In genomic region chr1:28893403-28894102, GRCh38 we compare ENCODE assay signal across 11 cellular contexts. TPM values are rescaled to one million over a fixed set of nuclear protein-coding genes. Genes with fewer than 3 reads are reported as not detected.
DNase-seq lines count a peak whose midpoint lies in the region; TF ChIP-seq lines count a peak whose summit lies in the region.
"Had no signal": no experiment of that assay in that cellular context is flagged by ENCODE, and none has a peak within 500 bp of the region (broad histone marks: within the 10 kb centered on the region; RNA-seq: fewer than 3 reads in every experiment).

No MANE protein-coding gene starts in this region.

- H3K4me1 ChIP-seq in mammary epithelial cell (ENCODE audit: insufficient read depth, low read length) (no peaks in the 10 kb centered on the region), Caco-2 (no peaks in the 10 kb centered on the region)

- CTCF ChIA-PET in mammary epithelial cell (lab: Charles Lee; ENCODE audit: low non-redundant PET) (no interaction called here), Caco-2 (lab: Charles Lee) (interaction anchor here (0.6 to 1.0 kb wide), 4 partner anchors 12 to 309 kb away, joined by 3 to 5 read pairs (median 3); no protein-coding TSS in a partner anchor)

- POLR2A ChIA-PET in Caco-2 (lab: Charles Lee): no interaction called here

- no peak overlapping the region for H3K9ac ChIP-seq in mammary epithelial cell (ENCODE audit: insufficient read depth, low read length)
- H3K9ac ChIP-seq: BLaER1 treated with 17β-estradiol and CSF1 and Interleukin-3, amounts not matched to agents 10 nM and 100 nM had no signal

- no peak overlapping the region for H3K4me2 ChIP-seq in mammary epithelial cell (ENCODE audit: insufficient read depth, low read depth, low read length)
- H3K4me2 ChIP-seq: BLaER1 treated with 17β-estradiol and CSF1 and Interleukin-3, amounts not matched to agents 10 nM and 100 nM had no signal

- peak; percentile 21 to 30 for TF ChIP-seq CTCF in mammary epithelial cell (conservative IDR thresholded peaks at IDR 0.05 in 1 of 2, IDR thresholded peaks at IDR 0.05 in 1 of 2; ENCODE audit: extremely low read depth in 1 of 2, insufficient read depth in 1 of 2, low read depth in 1 of 2, low read length in 2 of 2)
- no peak for TF ChIP-seq CTCF in Caco-2 (IDR thresholded peaks at IDR 0.05; ENCODE audit: insufficient read depth in 1 of 2, low read depth in 1 of 2, low read length in 1 of 2, severe bottlenecking in 1 of 2, unreplicated experiment in 1 of 2)

- H3K4me3 ChIP-seq in mammary epithelial cell (replicated peaks in 1 of 3; ENCODE audit: insufficient read depth in 1 of 3, low read depth in 2 of 3, low read length in 3 of 3) (no peak overlapping the region), Caco-2 (ENCODE audit: low read depth, low read length) (no peak overlapping the region)
- H3K4me3 ChIP-seq: BLaER1 treated with 17β-estradiol and CSF1 and Interleukin-3, amounts not matched to agents 10 nM and 100 nM had no signal

- in situ Hi-C loops in mammary epithelial cell (cut with MboI; ENCODE audit: low sequenced_read_pairs in 2 of 2): loop anchor here in 1 of 2 donors (25.0 kb wide), 1 partner anchor 231 kb away; the partner anchor contains the start of gene GMEB1

- H3K27ac Mint-ChIP-seq in Caco-2 (ENCODE audit: unreplicated experiment): no peak overlapping the region

- H3K36me3 ChIP-seq in mammary epithelial cell (ENCODE audit: insufficient read depth, low read length) (no peaks in the 10 kb centered on the region), Caco-2 (ENCODE audit: control insufficient read depth, insufficient read depth, low read length) (no peaks in the 10 kb centered on the region; the same call in 1 of the 2 replicates)

- H2AFZ ChIP-seq in mammary epithelial cell (ENCODE audit: low read depth, low read length): no peak overlapping the region

- H3K79me2 ChIP-seq in mammary epithelial cell (ENCODE audit: insufficient read depth, low read length): peaks cover 12% of the 10 kb centered on the region

- H3K9me3 Mint-ChIP-seq in Caco-2 (ENCODE audit: unreplicated experiment): no peaks in the 10 kb centered on the region

- peaks cover 5% of the 10 kb centered on the region for H3K36me3 Mint-ChIP-seq in Caco-2 (ENCODE audit: insufficient read depth, unreplicated experiment)

- intact Hi-C loops in mammary epithelial cell (cut with micrococcal nuclease) (no loop called here), Caco-2 (cut with micrococcal nuclease; ENCODE audit: unreplicated experiment) (no loop called here)

- 94% methylated on average over 7 of the region's 8 CpGs for WGBS in mammary epithelial cell (ENCODE audit: low coverage, missing lambda C conversion rate)

- no peak overlapping the region for H3K27ac ChIP-seq in mammary epithelial cell (ENCODE audit: insufficient read depth, low read depth, low read length)
- H3K27ac ChIP-seq: BLaER1 treated with 17β-estradiol and CSF1 and Interleukin-3, amounts not matched to agents 10 nM and 100 nM had no signal

- H3K27me3 ChIP-seq in mammary epithelial cell (ENCODE audit: insufficient read depth, low read length) (no peaks in the 10 kb centered on the region), Caco-2 (replicated peaks; ENCODE audit: control insufficient read depth, insufficient read depth, low read length) (no peaks in the 10 kb centered on the region)
- H3K27me3 ChIP-seq: BLaER1 treated with 17β-estradiol and CSF1 and Interleukin-3, amounts not matched to agents 10 nM and 100 nM had no signal

- dilution Hi-C loops in mammary epithelial cell (cut with HindIII; ENCODE audit: low sequenced_read_pairs): no loop called here

- BruUV-seq in mammary epithelial cell (replicated peaks; lab: Mats Ljungman, UMichigan) (no TSS peak), Caco-2 (replicated peaks; lab: Mats Ljungman, UMichigan) (no TSS peak)

- peak; percentile 6 to 22 for DNase-seq in NCI-H524 (lab: John Stamatoyannopoulos, UW)
- DNase-seq in NCI-H524 treated with DMSO at 0.1 percent for 48 hours (lab: John Stamatoyannopoulos, UW): no peak
- peak; percentile 62 for DNase-seq in NCI-H146 (lab: John Stamatoyannopoulos, UW)
- no peak for DNase-seq in mammary epithelial cell
- DNase-seq in renal cortical epithelial cell (ENCODE audit: low read depth): peak; percentile 8
- DNase-seq in Caco-2: no peak
- DNase-seq in SHP77 treated with DMSO at 0.1 percent for 48 hours (lab: John Stamatoyannopoulos, UW): no peak
- no peak for DNase-seq in kidney glomerular epithelial cell (lab: John Stamatoyannopoulos, UW)
- DNase-seq: NK-92 treated with Interleukin-12 subunit alpha and Interleukin-12 subunit beta, amount 100 ng/mL, for 24 hours; stimulated activated CD8-positive, alpha-beta memory T cell treated with anti-CD3 and anti-CD28 coated beads, Interleukin-4, amount 100 ng/mL, for 48 hours had no signal

- no peaks in the 10 kb centered on the region for H3K4me1 Mint-ChIP-seq in Caco-2 (ENCODE audit: low read depth, unreplicated experiment)

- H3K4me3 Mint-ChIP-seq in Caco-2 (ENCODE audit: unreplicated experiment): no peak overlapping the region

- H3K9me3 ChIP-seq in mammary epithelial cell (replicated peaks; ENCODE audit: insufficient read depth, low read length) (no peaks in the 10 kb centered on the region), Caco-2 (no peaks in the 10 kb centered on the region)
- H3K9me3 ChIP-seq: BLaER1 treated with 17β-estradiol and CSF1 and Interleukin-3, amounts not matched to agents 10 nM and 100 nM had no signal

- no peaks in the 10 kb centered on the region for H4K20me1 ChIP-seq in mammary epithelial cell (ENCODE audit: insufficient read depth, low read length)

- no peaks in the 10 kb centered on the region for H3K27me3 Mint-ChIP-seq in Caco-2 (ENCODE audit: insufficient read depth, unreplicated experiment)

RNA-seq across cellular contexts. Expression of gene EPB41, which starts 20.8 kb away (rescaled TPM):
- total RNA-seq in mammary epithelial cell (10 to 100 TPM; 20.6 to 23.7 TPM), renal cortical epithelial cell (18.8 and 22.5 TPM in 2 replicates), Caco-2 (2022) (29.5 and 29.8 TPM in 2 replicates)
- 9.6 TPM for polyA plus RNA-seq in mammary epithelial cell
- 27.8 TPM for polyA minus RNA-seq in mammary epithelial cell

Comparison
In these comparisons a context has a peak if more than half of its experiments do, and no peak if none do; other contexts are left out.
1. DNase-seq: peak in NCI-H524 (2 of 2), NCI-H146 (single experiment) and renal cortical epithelial cell (single experiment); none in NCI-H524 treated with DMSO at 0.1 percent for 48 hours (single experiment), mammary epithelial cell (single experiment), Caco-2 (0 of 2), SHP77 treated with DMSO at 0.1 percent for 48 hours (single experiment) and kidney glomerular epithelial cell (single experiment).
2. CTCF ChIP-seq: peak in mammary epithelial cell (2 of 2); none in Caco-2 (0 of 2).